Comparison of ENCODE assay signal across 8 cellular contexts in the genomic region with DNA sequence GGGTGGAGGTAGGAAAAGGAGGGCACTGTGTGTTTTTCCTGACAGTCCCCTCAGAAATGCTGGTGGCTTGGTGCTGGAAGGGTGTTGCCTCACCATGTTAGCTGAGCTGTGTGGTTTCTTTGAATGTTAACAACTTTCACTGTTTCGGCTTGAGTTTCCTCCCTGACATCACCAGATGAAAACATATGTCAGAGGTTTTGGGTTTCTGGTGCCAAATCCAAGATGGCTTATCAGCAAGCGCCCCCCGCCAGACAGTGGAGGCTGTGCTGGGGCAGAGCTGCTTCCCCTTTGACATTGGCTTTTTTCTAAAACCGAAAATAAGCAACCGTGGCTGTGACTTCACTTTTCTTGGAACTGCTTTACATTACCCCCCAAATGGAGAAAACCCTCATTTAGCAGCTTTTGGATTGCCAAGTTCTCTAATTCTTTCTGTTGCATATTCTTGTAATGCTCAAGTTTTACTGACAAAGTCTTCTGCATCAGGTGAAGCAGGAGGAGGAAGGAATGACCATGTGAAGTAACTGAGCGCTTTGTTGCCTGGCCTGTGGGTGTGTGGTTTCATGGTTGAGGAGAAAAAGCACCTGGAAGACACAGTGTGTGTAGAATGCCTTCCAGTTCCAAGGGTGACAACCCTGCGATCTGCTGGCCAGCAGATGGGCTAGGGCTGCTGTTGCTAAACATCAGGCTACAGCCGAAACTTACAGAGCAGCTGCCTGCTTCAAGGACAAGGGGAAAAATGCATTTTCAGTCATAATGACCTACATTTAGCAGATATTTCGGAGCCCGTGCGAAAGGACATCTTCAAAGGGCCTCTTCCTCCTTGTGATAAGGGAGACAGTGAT. TPM values are rescaled to one million over a fixed set of nuclear protein-coding genes. Genes with fewer than 3 reads are reported as not detected.
DNase-seq lines count a peak whose midpoint lies in the region; ATAC-seq and TF ChIP-seq lines count a peak whose summit lies in the region.

No MANE protein-coding gene starts in this region.

- H3K27me3 Mint-ChIP-seq in activated T-cell treated with anti-CD3 and anti-CD28 coated beads, Interleukin-2, amount 50 U/mL, for 4 hours (ENCODE audit: low read depth): peaks cover 8% of the 10 kb centered on the region
- no peaks in the 10 kb centered on the region for H3K27me3 Mint-ChIP-seq in progenitor cell of endocrine pancreas

- peaks cover 46% of the 10 kb centered on the region for H3K4me1 Mint-ChIP-seq in activated T-cell treated with anti-CD3 and anti-CD28 coated beads, Interleukin-2, amount 50 U/mL, for 4 hours (ENCODE audit: low read depth)
- H3K4me1 Mint-ChIP-seq in progenitor cell of endocrine pancreas (ENCODE audit: low read depth): peaks cover 11% of the 10 kb centered on the region

- TF ChIP-seq CTCF in DOHH2 (IDR thresholded peaks at IDR 0.05; ENCODE audit: low read depth, low read length, poor library complexity, severe bottlenecking) (peak; percentile 19), progenitor cell of endocrine pancreas (IDR thresholded peaks at IDR 0.05; ENCODE audit: unreplicated experiment) (no peak)

- peak; percentile 58 for ATAC-seq in GM21737 (IDR thresholded peaks at IDR 0.05; ENCODE audit: unreplicated experiment)
- ATAC-seq in activated T-cell treated with anti-CD3 and anti-CD28 coated beads, Interleukin-2, amount 50 U/mL, for 4 hours: peak; percentile 91 to 93

- peaks cover 14% of the 10 kb centered on the region for H3F3A ChIP-seq in DOHH2 (ENCODE audit: control insufficient read depth, insufficient read depth)

- peaks cover 24% of the 10 kb centered on the region for H3K27me3 ChIP-seq in DOHH2 (ENCODE audit: control insufficient read depth, low read length)

- no peak overlapping the region for H3K27ac Mint-ChIP-seq in progenitor cell of endocrine pancreas

- no peaks in the 10 kb centered on the region for H3K9me3 ChIP-seq in DOHH2 (ENCODE audit: control insufficient read depth, insufficient read depth, low read length)

- peak overlapping the region; percentile 55 for H3K4me2 ChIP-seq in DOHH2 (ENCODE audit: low read length)

- peaks cover 8% of the 10 kb centered on the region; the same call in 1 of the 2 replicates for H4K20me1 ChIP-seq in DOHH2 (ENCODE audit: control insufficient read depth, insufficient read depth, low read depth, low read length)

- H3K9me3 Mint-ChIP-seq in activated T-cell treated with anti-CD3 and anti-CD28 coated beads, Interleukin-2, amount 50 U/mL, for 4 hours: no peaks in the 10 kb centered on the region
- no peaks in the 10 kb centered on the region for H3K9me3 Mint-ChIP-seq in progenitor cell of endocrine pancreas (ENCODE audit: low read depth)

- H3K4me3 ChIP-seq in DOHH2 (ENCODE audit: low read length): peak overlapping the region; percentile 28

- H3K9me2 ChIP-seq in DOHH2 (replicated peaks; ENCODE audit: control insufficient read depth, low read length): no peaks in the 10 kb centered on the region

- H3K27ac ChIP-seq in DOHH2 (ENCODE audit: low read depth, low read length): peak overlapping the region; percentile 44

- DNase-seq in NAMALWA (ENCODE audit: low spot score) (peak; percentile 91), midbrain (lab: John Stamatoyannopoulos, UW) (peak; percentile 3), progenitor cell of endocrine pancreas (ENCODE audit: low spot score, unreplicated experiment) (no peak), iPS-NIHi7 (ENCODE audit: extremely low spot score) (no peak), NCI-H146 (lab: John Stamatoyannopoulos, UW) (no peak)
- peak; percentile 67 for DNase-seq in activated T-cell treated with anti-CD3 and anti-CD28 coated beads, Interleukin-2, amount 50 U/mL, for 4 hours

- peaks cover 26% of the 10 kb centered on the region for H3K79me2 ChIP-seq in DOHH2 (ENCODE audit: control insufficient read depth, low read length)

- H3K4me1 ChIP-seq in DOHH2 (ENCODE audit: control insufficient read depth, low read length): peaks cover 51% of the 10 kb centered on the region

- H3K36me3 ChIP-seq in DOHH2 (ENCODE audit: control insufficient read depth, low read length): peaks cover 52% of the 10 kb centered on the region

- H3K36me3 Mint-ChIP-seq in activated T-cell treated with anti-CD3 and anti-CD28 coated beads, Interleukin-2, amount 50 U/mL, for 4 hours (ENCODE audit: insufficient read depth): no peaks in the 10 kb centered on the region
- peaks cover 7% of the 10 kb centered on the region for H3K36me3 Mint-ChIP-seq in progenitor cell of endocrine pancreas (ENCODE audit: insufficient read depth)

- H3K4me3 Mint-ChIP-seq in activated T-cell treated with anti-CD3 and anti-CD28 coated beads, Interleukin-2, amount 50 U/mL, for 4 hours: peak overlapping the region; percentile 29
- H3K4me3 Mint-ChIP-seq in progenitor cell of endocrine pancreas (ENCODE audit: low read depth): no peak overlapping the region

RNA-seq across cellular contexts. Expression of a gene that starts 9.7 kb away (rescaled TPM):
- total RNA-seq in activated T-cell treated with anti-CD3 and anti-CD28 coated beads, Interleukin-2, amount 50 U/mL, for 4 hours: 10 to 100 TPM in 2 of 3 donors, 1 to 10 TPM in 1; 5.5 to 12.9 (median 12.8) TPM
- 32.5 and 33.6 TPM in 2 replicates for total RNA-seq in progenitor cell of endocrine pancreas

Comparison
In these comparisons a context has a peak if more than half of its experiments do, and no peak if none do; other contexts are left out.
1. DNase-seq: peak in NAMALWA (single experiment), activated T-cell treated with anti-CD3 and anti-CD28 coated beads, Interleukin-2, amount 50 U/mL, for 4 hours (single experiment) and midbrain (single experiment); none in progenitor cell of endocrine pancreas (single experiment), iPS-NIHi7 (single experiment) and NCI-H146 (single experiment).